Comparison of ENCODE assay signal across 1 cellular context in the genomic region with DNA sequence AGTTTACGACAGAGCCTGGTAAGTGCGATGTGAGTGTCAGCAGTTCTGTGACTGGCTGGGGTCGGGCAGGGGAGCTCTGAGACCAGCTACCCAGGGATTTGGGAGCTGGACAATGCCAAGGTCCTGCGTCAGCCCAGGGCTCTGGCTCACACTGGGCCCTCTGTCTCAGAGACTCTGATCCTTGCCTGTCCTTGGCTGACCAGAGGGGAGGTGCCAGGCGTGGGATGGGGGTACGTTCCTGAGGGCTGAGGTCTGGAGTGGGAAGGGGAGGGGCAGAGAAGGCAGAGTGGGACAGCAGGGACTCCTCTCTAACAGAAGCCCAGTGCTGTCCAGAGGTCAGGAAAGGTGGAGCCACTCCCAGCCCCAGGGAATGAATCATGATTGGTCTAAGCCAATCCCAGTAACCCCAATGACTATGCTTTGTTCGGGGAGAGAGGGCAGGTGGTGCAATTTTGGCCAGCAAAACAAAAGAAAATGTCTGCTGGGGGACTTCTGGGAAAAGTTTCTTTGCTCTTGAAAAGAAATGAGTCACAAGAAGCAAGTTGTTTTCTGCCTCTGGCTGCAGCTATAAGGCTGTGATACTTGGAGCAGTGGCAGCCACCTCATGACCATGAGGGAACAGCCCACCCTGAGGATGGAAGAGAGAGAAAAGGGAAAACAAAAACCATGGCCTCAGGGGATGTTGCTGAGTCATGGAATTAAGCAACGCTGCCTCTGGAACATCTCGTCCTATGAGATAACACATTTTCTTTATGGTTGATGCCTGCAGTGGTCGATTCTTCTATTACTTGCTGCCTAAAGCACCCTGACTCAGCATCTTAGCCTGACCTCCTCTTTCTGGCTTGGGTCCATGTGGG.
TF ChIP-seq lines count a peak whose summit lies in the region.

No MANE protein-coding gene starts in this region.

TF ChIP-seq in K562, 482 proteins besides CTCF, POLR2A, EP300 and RAD21 (continued from another document):
- TF ChIP-seq, protein P1, sequence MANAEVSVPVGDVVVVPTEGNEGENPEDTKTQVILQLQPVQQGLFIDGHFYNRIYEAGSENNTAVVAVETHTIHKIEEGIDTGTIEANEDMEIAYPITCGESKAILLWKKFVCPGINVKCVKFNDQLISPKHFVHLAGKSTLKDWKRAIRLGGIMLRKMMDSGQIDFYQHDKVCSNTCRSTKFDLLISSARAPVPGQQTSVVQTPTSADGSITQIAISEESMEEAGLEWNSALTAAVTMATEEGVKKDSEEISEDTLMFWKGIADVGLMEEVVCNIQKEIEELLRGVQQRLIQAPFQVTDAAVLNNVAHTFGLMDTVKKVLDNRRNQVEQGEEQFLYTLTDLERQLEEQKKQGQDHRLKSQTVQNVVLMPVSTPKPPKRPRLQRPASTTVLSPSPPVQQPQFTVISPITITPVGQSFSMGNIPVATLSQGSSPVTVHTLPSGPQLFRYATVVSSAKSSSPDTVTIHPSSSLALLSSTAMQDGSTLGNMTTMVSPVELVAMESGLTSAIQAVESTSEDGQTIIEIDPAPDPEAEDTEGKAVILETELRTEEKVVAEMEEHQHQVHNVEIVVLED (CRISPR knock-in tag; IDR thresholded peaks at IDR 0.05): no peak
- TF ChIP-seq KLF13 (tag; IDR thresholded peaks at IDR 0.05; ENCODE audit: borderline replicate concordance, low read depth) (no peak), DIDO1 (tag; IDR thresholded peaks at IDR 0.05; ENCODE audit: low read depth) (0 out of 2 replicates have a peak, but pooled peaks have one; percentile 39), STAG1 (CRISPR knock-in tag; IDR thresholded peaks at IDR 0.05; ENCODE audit: borderline replicate concordance) (no peak), ERF (CRISPR knock-in tag; IDR thresholded peaks at IDR 0.05) (no peak), CGGBP1 (CRISPR knock-in tag; IDR thresholded peaks at IDR 0.05) (no peak), SNIP1 (IDR thresholded peaks at IDR 0.05; ENCODE audit: low read depth) (no peak), CBFA2T2 (conservative IDR thresholded peaks at IDR 0.05) (0 out of 2 replicates have a peak, but pooled peaks have one; percentile 17), CBX2 (IDR thresholded peaks at IDR 0.05; ENCODE audit: insufficient read depth, low read length, poor library complexity, severe bottlenecking) (no peak), MCM7 (IDR thresholded peaks at IDR 0.05) (no peak), RCOR1 (IDR thresholded peaks at IDR 0.05; ENCODE audit: borderline replicate concordance in 1 of 2, low read depth in 2 of 2, low read length in 2 of 2) (peak in 1 of 2 experiments; percentile 42; a peak in 1 of 4 replicates), ZNF77 (CRISPR knock-in tag; IDR thresholded peaks at IDR 0.05) (no peak), ETV1 (tag; conservative IDR thresholded peaks at IDR 0.05; ENCODE audit: low read depth) (no peak), CREB1 (IDR thresholded peaks at IDR 0.05) (no peak), CREB1 (CRISPR knock-in tag; IDR thresholded peaks at IDR 0.05) (no peak), CC2D1A (IDR thresholded peaks at IDR 0.05) (no peak), KLF1 (tag; IDR thresholded peaks at IDR 0.05) (no peak), TFAM (CRISPR knock-in tag; conservative IDR thresholded peaks at IDR 0.05) (no peak), RFX7 (CRISPR knock-in tag; IDR thresholded peaks at IDR 0.05) (no peak), MAFK (IDR thresholded peaks at IDR 0.05; ENCODE audit: low read length) (peak; percentile 91), NFIX (CRISPR knock-in tag; IDR thresholded peaks at IDR 0.05; ENCODE audit: low read depth) (no peak), NFE2 (IDR thresholded peaks at IDR 0.05; ENCODE audit: low read depth) (peak; percentile 89), DDX20 (tag; IDR thresholded peaks at IDR 0.05; ENCODE audit: low read depth) (no peak), HDGF (IDR thresholded peaks at IDR 0.05) (no peak), FOSL1 (tag; conservative IDR thresholded peaks at IDR 0.05) (peak; percentile 54), ARHGAP35 (IDR thresholded peaks at IDR 0.05; ENCODE audit: partially characterized antibody) (no peak), NCOR1 (IDR thresholded peaks at IDR 0.05) (no peak), PYGO2 (tag; IDR thresholded peaks at IDR 0.05) (no peak), CBX3 (IDR thresholded peaks at IDR 0.05; ENCODE audit: borderline replicate concordance in 1 of 2, low read length in 2 of 2) (no peak), HDAC1 (IDR thresholded peaks at IDR 0.05) (no peak), CBX8 (IDR thresholded peaks at IDR 0.05; ENCODE audit: borderline replicate concordance, extremely low read depth, low read depth, low read length, poor library complexity, severe bottlenecking) (no peak), RAD51 (IDR thresholded peaks at IDR 0.05; ENCODE audit: borderline replicate concordance, low read depth) (no peak), ATF7 (IDR thresholded peaks at IDR 0.05) (no peak)
- TF ChIP-seq, protein P2, sequence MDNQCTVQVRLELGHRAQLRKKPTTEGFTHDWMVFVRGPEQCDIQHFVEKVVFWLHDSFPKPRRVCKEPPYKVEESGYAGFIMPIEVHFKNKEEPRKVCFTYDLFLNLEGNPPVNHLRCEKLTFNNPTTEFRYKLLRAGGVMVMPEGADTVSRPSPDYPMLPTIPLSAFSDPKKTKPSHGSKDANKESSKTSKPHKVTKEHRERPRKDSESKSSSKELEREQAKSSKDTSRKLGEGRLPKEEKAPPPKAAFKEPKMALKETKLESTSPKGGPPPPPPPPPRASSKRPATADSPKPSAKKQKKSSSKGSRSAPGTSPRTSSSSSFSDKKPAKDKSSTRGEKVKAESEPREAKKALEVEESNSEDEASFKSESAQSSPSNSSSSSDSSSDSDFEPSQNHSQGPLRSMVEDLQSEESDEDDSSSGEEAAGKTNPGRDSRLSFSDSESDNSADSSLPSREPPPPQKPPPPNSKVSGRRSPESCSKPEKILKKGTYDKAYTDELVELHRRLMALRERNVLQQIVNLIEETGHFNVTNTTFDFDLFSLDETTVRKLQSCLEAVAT (IDR thresholded peaks at IDR 0.05): 0 out of 4 replicates have a peak, but pooled peaks of 1 of the 2 experiments have one; percentile 30
- TF ChIP-seq, protein P3, sequence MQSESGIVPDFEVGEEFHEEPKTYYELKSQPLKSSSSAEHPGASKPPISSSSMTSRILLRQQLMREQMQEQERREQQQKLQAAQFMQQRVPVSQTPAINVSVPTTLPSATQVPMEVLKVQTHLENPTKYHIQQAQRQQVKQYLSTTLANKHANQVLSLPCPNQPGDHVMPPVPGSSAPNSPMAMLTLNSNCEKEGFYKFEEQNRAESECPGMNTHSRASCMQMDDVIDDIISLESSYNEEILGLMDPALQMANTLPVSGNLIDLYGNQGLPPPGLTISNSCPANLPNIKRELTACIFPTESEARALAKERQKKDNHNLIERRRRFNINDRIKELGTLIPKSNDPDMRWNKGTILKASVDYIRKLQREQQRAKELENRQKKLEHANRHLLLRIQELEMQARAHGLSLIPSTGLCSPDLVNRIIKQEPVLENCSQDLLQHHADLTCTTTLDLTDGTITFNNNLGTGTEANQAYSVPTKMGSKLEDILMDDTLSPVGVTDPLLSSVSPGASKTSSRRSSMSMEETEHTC (IDR thresholded peaks at IDR 0.05): no peak
- TF ChIP-seq, protein P4, sequence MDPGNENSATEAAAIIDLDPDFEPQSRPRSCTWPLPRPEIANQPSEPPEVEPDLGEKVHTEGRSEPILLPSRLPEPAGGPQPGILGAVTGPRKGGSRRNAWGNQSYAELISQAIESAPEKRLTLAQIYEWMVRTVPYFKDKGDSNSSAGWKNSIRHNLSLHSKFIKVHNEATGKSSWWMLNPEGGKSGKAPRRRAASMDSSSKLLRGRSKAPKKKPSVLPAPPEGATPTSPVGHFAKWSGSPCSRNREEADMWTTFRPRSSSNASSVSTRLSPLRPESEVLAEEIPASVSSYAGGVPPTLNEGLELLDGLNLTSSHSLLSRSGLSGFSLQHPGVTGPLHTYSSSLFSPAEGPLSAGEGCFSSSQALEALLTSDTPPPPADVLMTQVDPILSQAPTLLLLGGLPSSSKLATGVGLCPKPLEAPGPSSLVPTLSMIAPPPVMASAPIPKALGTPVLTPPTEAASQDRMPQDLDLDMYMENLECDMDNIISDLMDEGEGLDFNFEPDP (CRISPR knock-in tag; IDR thresholded peaks at IDR 0.05): no peak
- TF ChIP-seq, protein P5, sequence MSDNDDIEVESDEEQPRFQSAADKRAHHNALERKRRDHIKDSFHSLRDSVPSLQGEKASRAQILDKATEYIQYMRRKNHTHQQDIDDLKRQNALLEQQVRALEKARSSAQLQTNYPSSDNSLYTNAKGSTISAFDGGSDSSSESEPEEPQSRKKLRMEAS (CRISPR knock-in tag; IDR thresholded peaks at IDR 0.05): no peak
